8 cellular contexts compared by ENCODE assay signal in genomic region chrX:49269010-49269767, GRCh38. TPM values are rescaled to one million over a fixed set of nuclear protein-coding genes. Genes with fewer than 3 reads are reported as not detected.
A peak's percentile ranks its signal among the peaks of the same experiment; 100 is the strongest.
DNase-seq lines count a peak whose midpoint lies in the region; ATAC-seq and TF ChIP-seq lines count a peak whose summit lies in the region.

No MANE protein-coding gene starts in this region.

- peak overlapping the region; percentile 34 for H3K4me3 ChIP-seq in lung

- H3K36me3 ChIP-seq in lung (ENCODE audit: control insufficient read depth in 2 of 2, insufficient read depth in 2 of 2, low read length in 2 of 2): no peaks in the 10 kb centered on the region

- no peaks in the 10 kb centered on the region for H3K27me3 ChIP-seq in lung (ENCODE audit: control insufficient read depth, insufficient read depth)

- peak overlapping the region; percentile 93 for H3K27ac ChIP-seq in lung (ENCODE audit: low read depth in 1 of 2, low read length in 1 of 2)

- WGBS in lung, 2 donors: 1 to 40% methylated on average over 44 to 45 of the region's 45 CpGs

- ATAC-seq in lung (ENCODE audit: insufficient read depth, low FRiP score): peak; percentile 88

- TF ChIP-seq CTCF in GM20000 (IDR thresholded peaks at IDR 0.05; ENCODE audit: extremely low read depth, missing control alignments) (no peak), lung (IDR thresholded peaks at IDR 0.05; ENCODE audit: control extremely low read depth, extremely low read depth) (no peak)

- peak; percentile 96 for DNase-seq in COLO668 (lab: John Stamatoyannopoulos, UW; ENCODE audit: unreplicated experiment)
- peak; percentile 92 for DNase-seq in GM20000 (ENCODE audit: low spot score)
- peak; percentile 82 for DNase-seq in HS-5 (ENCODE audit: low read depth)
- DNase-seq in NK-92 (lab: John Stamatoyannopoulos, UW; ENCODE audit: unreplicated experiment): peak; percentile 68
- DNase-seq in activated CD8-positive, alpha-beta memory T cell treated with anti-CD3 and anti-CD28 coated beads for 24 hours: peak; percentile 92
- peak; percentile 90 for DNase-seq in effector CD4-positive, alpha-beta T cell
- DNase-seq in lung (ENCODE audit: low spot score): peak; percentile 97
- peak; percentile 84 to 93 (median 91) for DNase-seq in stimulated activated CD4-positive, alpha-beta T cell treated with anti-CD3 and anti-CD28 coated beads, TNF-alpha, amount 100 ng/mL, for 24 hours (ENCODE audit: low read depth in 3 of 3)

- H3K4me1 ChIP-seq in lung (ENCODE audit: control insufficient read depth in 2 of 2, insufficient read depth in 2 of 2, low read length in 2 of 2): peaks cover 0 to 9% of the 10 kb centered on the region in 2 donors

- peaks cover 0 to 3% of the 10 kb centered on the region in 2 donors for H3K9me3 ChIP-seq in lung (ENCODE audit: control insufficient read depth in 2 of 2, insufficient read depth in 1 of 2, low read length in 1 of 2)

RNA-seq across cellular contexts. Expression of gene PPP1R3F, which starts 0.4 kb away (rescaled TPM):
- 1 to 10 TPM; 5.8 to 7.6 TPM for total RNA-seq in lung
- 1 to 10 TPM; 2.0 to 3.0 TPM for polyA plus RNA-seq in lung

RNA-seq across cellular contexts. Expression of gene FOXP3, which starts 4.7 kb away (rescaled TPM):
- total RNA-seq in lung: 1 to 10 TPM in 1 of 2 donors, under 1 TPM in 1; 0.40 to 1.4 TPM
- under 1 TPM; 0.12 to 0.56 TPM for polyA plus RNA-seq in lung

RNA-seq across cellular contexts. Expression of gene CCDC22, which starts 33.9 kb away (rescaled TPM):
- 10 to 100 TPM; 14.7 to 22.2 TPM for total RNA-seq in lung
- 10 to 100 TPM in 1 of 2 donors, 1 to 10 TPM in 1; 7.8 to 16.9 TPM for polyA plus RNA-seq in lung

RNA-seq across cellular contexts. Expression of gene GAGE10, which starts 34.3 kb away (rescaled TPM):
- not detected for total RNA-seq in lung
- not detected for polyA plus RNA-seq in lung

RNA-seq across cellular contexts. Expression of gene CACNA1F, which starts 36.0 kb away (rescaled TPM):
- total RNA-seq in lung: under 1 TPM; 0.43 to 0.55 TPM
- polyA plus RNA-seq in lung: under 1 TPM; 0.10 to 0.41 TPM

Comparison
In these comparisons a context has a peak if more than half of its experiments do, and no peak if none do; other contexts are left out.
1. Peak in every context shown above with its lines: DNase-seq, ATAC-seq, H3K4me3 ChIP-seq and H3K27ac ChIP-seq.